Comparison of ENCODE assay signal across 1 cellular context in the genomic region with DNA sequence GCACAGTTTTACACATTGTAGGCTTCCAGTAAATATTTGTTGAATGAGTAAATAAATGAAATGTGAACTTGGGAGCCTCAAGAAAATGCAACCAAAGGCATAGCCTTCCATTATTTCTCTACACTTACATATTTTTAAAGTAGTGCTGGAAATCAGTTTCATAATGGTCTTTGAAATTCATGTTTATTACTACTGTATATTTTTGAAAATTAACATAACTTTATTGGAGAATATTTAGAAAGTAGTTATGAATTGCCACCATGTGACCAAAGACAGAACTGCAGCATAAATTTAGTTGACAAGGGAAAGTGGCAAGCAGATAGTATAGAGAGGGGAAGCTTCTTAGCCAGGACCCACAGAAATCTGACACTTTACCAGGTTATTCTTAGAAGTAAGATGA.
TF ChIP-seq lines count a peak whose summit lies in the region.

No MANE protein-coding gene starts in this region.

TF ChIP-seq in GM23338, 12 proteins besides CTCF, POLR2A, EP300 and RAD21 (continued from another document):
- no peak for TF ChIP-seq EZH2phosphoT487 (IDR thresholded peaks at IDR 0.05; ENCODE audit: unreplicated experiment)
- no peak for TF ChIP-seq REST (IDR thresholded peaks at IDR 0.05; ENCODE audit: unreplicated experiment)
- TF ChIP-seq ETS1 (IDR thresholded peaks at IDR 0.05) = no peak
